11 cellular contexts compared by ENCODE assay signal in genomic region chr16:66364117-66364958, GRCh38. TPM values are rescaled to one million over a fixed set of nuclear protein-coding genes. Genes with fewer than 3 reads are reported as not detected.
DNase-seq lines count a peak whose midpoint lies in the region; ATAC-seq and TF ChIP-seq lines count a peak whose summit lies in the region.
"Had no signal": no experiment of that assay in that cellular context is flagged by ENCODE, and none has a peak within 500 bp of the region (broad histone marks: within the 10 kb centered on the region; RNA-seq: fewer than 3 reads in every experiment).

No MANE protein-coding gene starts in this region.

- no peak overlapping the region for H3T11ph ChIP-seq in H9 (ENCODE audit: low read length)

- peak overlapping the region; percentile 4 for H3K18ac ChIP-seq in H9 (ENCODE audit: insufficient read length, low read depth, low read length)

- ATAC-seq in left ventricle myocardium superior, result peak; percentile 44

- DNase-seq in H9, result no peak
- DNase-seq in astrocyte of the cerebellum (ENCODE audit: low read depth), result peak; percentile 63
- peak; percentile 70 for DNase-seq in left ventricle myocardium superior
- no peak for DNase-seq in HuH-7 (ENCODE audit: low spot score)
- no peak for DNase-seq in NCI-H187 treated with DMSO at 0.1 percent for 48 hours (lab: John Stamatoyannopoulos, UW)
- DNase-seq in immature natural killer cell, result no peak
- DNase-seq in stimulated activated naive CD4-positive, alpha-beta T cell treated with Interleukin-2 at 50 U/mL for 16 hours (lab: John Stamatoyannopoulos, UW), result no peak
- DNase-seq: activated CD4-positive, alpha-beta T cell treated with anti-CD3 and anti-CD28 coated beads, Interleukin-2, amount 10 ng/mL, durations not matched to agents 24 days and 14 days; kidney glomerular epithelial cell had no signal

- H3K4me2 ChIP-seq in H9 (ENCODE audit: insufficient read depth, insufficient read length, low read length), result no peak overlapping the region

- H3K9me3 Mint-ChIP-seq in H9, result no peaks in the 10 kb centered on the region
- no peaks in the 10 kb centered on the region for H3K9me3 Mint-ChIP-seq in immature natural killer cell
- H3K9me3 Mint-ChIP-seq: activated CD4-positive, alpha-beta T cell treated with anti-CD3 and anti-CD28 coated beads, Interleukin-2, amount 10 ng/mL, durations not matched to agents 24 days and 14 days; central memory CD8-positive, alpha-beta T cell had no signal

- H3K27me3 ChIP-seq in H9 (ENCODE audit: insufficient read depth, low read length), result no peaks in the 10 kb centered on the region

- no peak overlapping the region for H3K4ac ChIP-seq in H9 (ENCODE audit: low read depth, low read length)

- H3K4me3 ChIP-seq in astrocyte of the cerebellum (ENCODE audit: low read depth, low read length), result no peak overlapping the region
- no peak overlapping the region for H3K4me3 ChIP-seq in skin epidermis

- H4K5ac ChIP-seq in H9 (ENCODE audit: insufficient read length, low read depth, low read length), result no peak overlapping the region

- WGBS in H9 (ENCODE audit: extremely low coverage, insufficient read length, low lambda C conversion rate), result no CpG with 5 or more reads among the region's 16 CpGs

- H3K36me3 Mint-ChIP-seq in H9 (ENCODE audit: insufficient read depth in 1 of 3, low read depth in 3 of 3), result no peaks in the 10 kb centered on the region
- peaks cover 0 to 4% (median 0%) of the 10 kb centered on the region in 3 donors for H3K36me3 Mint-ChIP-seq in immature natural killer cell

- H2BK15ac ChIP-seq in H9 (ENCODE audit: low read depth, low read length), result no peak overlapping the region

- H3K27ac Mint-ChIP-seq in H9 (peak overlapping the region in 2 of 3 experiments; percentile 8 to 95; a peak in 2 of 7 replicates), immature natural killer cell (no peak overlapping the region)
- H3K27ac Mint-ChIP-seq: activated CD4-positive, alpha-beta T cell treated with anti-CD3 and anti-CD28 coated beads, Interleukin-2, amount 10 ng/mL, durations not matched to agents 24 days and 14 days had no signal

- no peak overlapping the region for H2AFZ ChIP-seq in H9 (ENCODE audit: low read length)

- peaks cover 4% of the 10 kb centered on the region; the same call in 1 of the 2 replicates for H3K4me1 ChIP-seq in H9 (ENCODE audit: insufficient read depth, low read length)

- peaks cover 18% of the 10 kb centered on the region for H3K27me3 Mint-ChIP-seq in H9 (ENCODE audit: low read depth)
- peaks cover 5 to 16% (median 7%) of the 10 kb centered on the region in 3 donors for H3K27me3 Mint-ChIP-seq in immature natural killer cell (ENCODE audit: low read depth in 3 of 3)

- no peak overlapping the region for H2AK5ac ChIP-seq in H9 (ENCODE audit: insufficient read length, low read length)

- H4K20me1 ChIP-seq in H9 (ENCODE audit: control insufficient read depth, insufficient read depth, insufficient read length), result no peaks in the 10 kb centered on the region

- no peak overlapping the region for H3K56ac ChIP-seq in H9 (ENCODE audit: insufficient read length, low read depth, low read length)

- no peak overlapping the region for H4K91ac ChIP-seq in H9 (ENCODE audit: insufficient read length, low read depth, low read length)

- H3K4me3 Mint-ChIP-seq in H9, result no peak overlapping the region; a peak in 1 of 5 replicates
- H3K4me3 Mint-ChIP-seq in immature natural killer cell, result no peak overlapping the region
- H3K4me3 Mint-ChIP-seq: activated CD4-positive, alpha-beta T cell treated with anti-CD3 and anti-CD28 coated beads, Interleukin-2, amount 10 ng/mL, durations not matched to agents 24 days and 14 days; central memory CD8-positive, alpha-beta T cell had no signal

- no peaks in the 10 kb centered on the region for H3K79me2 ChIP-seq in H9 (ENCODE audit: insufficient read depth, low read length)

- no peak overlapping the region for H2BK12ac ChIP-seq in H9 (ENCODE audit: insufficient read length, low read depth, low read length)

- no peak overlapping the region for H3K27ac ChIP-seq in H9 (ENCODE audit: insufficient read length, low read depth, low read length)
- peak overlapping the region in 11 of 21 experiments; percentile 2 to 74 (median 43) for H3K27ac ChIP-seq in skin epidermis

- in situ Hi-C loops in astrocyte of the cerebellum (cut with HindIII; ENCODE audit: low sequenced_read_pairs), result no loop called here

- no peak overlapping the region for H2BK5ac ChIP-seq in H9 (ENCODE audit: insufficient read length, low read length)

- no peak overlapping the region for H2BK120ac ChIP-seq in H9 (ENCODE audit: low read depth, low read length, poor library complexity, severe bottlenecking)

- no peak overlapping the region for H4K8ac ChIP-seq in H9 (replicated peaks; ENCODE audit: insufficient read length, low read depth, low read length)

- H3K9ac ChIP-seq in H9 (ENCODE audit: extremely low read depth, insufficient read length, low read length), result no peak overlapping the region

- no peak overlapping the region for H2BK20ac ChIP-seq in H9 (ENCODE audit: low read depth, low read length, poor library complexity, severe bottlenecking)

- H3K14ac ChIP-seq in H9 (ENCODE audit: insufficient read depth, low read length), result no peak overlapping the region; the same call in 1 of the 2 replicates

- H3K9me3 ChIP-seq in H9 (ENCODE audit: control insufficient read depth, low read depth, low read length), result no peaks in the 10 kb centered on the region

- no peak overlapping the region for H3K23ac ChIP-seq in H9 (ENCODE audit: insufficient read length, low read depth, low read length)

- no peaks in the 10 kb centered on the region for H3K23me2 ChIP-seq in H9 (ENCODE audit: insufficient read length, low read depth, low read length, poor library complexity, severe bottlenecking)

- intact Hi-C loops in left ventricle myocardium superior (cut with micrococcal nuclease), result no loop called here

- H3K4me1 Mint-ChIP-seq in H9 (peaks cover 42 to 58% of the 10 kb centered on the region in 2 experiments), immature natural killer cell (peaks cover 14% of the 10 kb centered on the region in 2 donors)

- H3K79me1 ChIP-seq in H9 (ENCODE audit: insufficient read depth, low read depth, low read length, poor library complexity, severe bottlenecking), result no peaks in the 10 kb centered on the region

- TF ChIP-seq CTCF in H9 (conservative IDR thresholded peaks at IDR 0.05), result no peak
- no peak for TF ChIP-seq CTCF in astrocyte of the cerebellum (IDR thresholded peaks at IDR 0.05; ENCODE audit: low read depth, low read length, missing control alignments)

RNA-seq across cellular contexts. Expression of gene CDH5, which starts 2.2 kb away (rescaled TPM):
- total RNA-seq in H9 (2021) (0.20 TPM in 1 of 2 replicates, not detected in the other), left ventricle myocardium superior (55.0 TPM)
- not detected for polyA plus RNA-seq in immature natural killer cell
- total RNA-seq: activated CD4-positive, alpha-beta T cell treated with anti-CD3 and anti-CD28 coated beads, Interleukin-2, amount 10 ng/mL, durations not matched to agents 24 days and 14 days had no signal

Comparison
In these comparisons a context has a peak if more than half of its experiments do, and no peak if none do; other contexts are left out.
1. DNase-seq: peak in astrocyte of the cerebellum (single experiment) and left ventricle myocardium superior (single experiment); none in H9 (single experiment), HuH-7 (single experiment), NCI-H187 treated with DMSO at 0.1 percent for 48 hours (single experiment), immature natural killer cell (0 of 3) and stimulated activated naive CD4-positive, alpha-beta T cell treated with Interleukin-2 at 50 U/mL for 16 hours (single experiment).
2. H3K27ac Mint-ChIP-seq: peak in H9 (2 of 3); none in immature natural killer cell (0 of 6).
3. RNA of gene CDH5, which starts 2.2 kb away (total RNA-seq): 55.0 TPM in left ventricle myocardium superior (single experiment); 0.20 TPM in H9; every median in the first group is over 10 times any median in the second.